10 cellular contexts compared by ENCODE assay signal in the genomic region with DNA sequence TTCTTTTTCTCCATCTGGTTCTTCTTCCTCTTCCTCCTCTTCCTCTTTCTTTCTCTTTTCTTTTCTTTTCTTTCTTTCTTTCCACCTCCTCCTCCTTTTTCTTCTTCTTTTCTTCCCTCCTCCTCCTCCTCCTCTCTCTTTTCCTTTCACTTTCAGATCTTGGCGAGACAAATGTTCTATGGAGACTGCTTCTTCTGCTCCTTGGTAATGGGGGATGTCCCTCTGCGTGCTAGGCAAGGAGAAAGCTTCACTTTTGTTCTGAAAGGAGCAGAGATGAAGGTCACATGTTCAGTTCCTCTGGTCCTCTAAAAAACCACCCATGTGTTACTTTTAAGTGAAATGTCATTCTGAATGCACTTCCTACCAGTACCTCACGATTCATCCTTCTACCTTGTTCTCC. TPM values are rescaled to one million over a fixed set of nuclear protein-coding genes. Genes with fewer than 3 reads are reported as not detected.
A peak's percentile ranks its signal among the peaks of the same experiment; 100 is the strongest.
DNase-seq lines count a peak whose midpoint lies in the region; ATAC-seq lines count a peak whose summit lies in the region.
"Had no signal": no experiment of that assay in that cellular context is flagged by ENCODE, and none has a peak within 500 bp of the region (broad histone marks: within the 10 kb centered on the region; RNA-seq: fewer than 3 reads in every experiment).

No MANE protein-coding gene starts in this region.

- ATAC-seq in HG02623 (IDR thresholded peaks at IDR 0.05; ENCODE audit: unreplicated experiment) (peak; percentile 43), T-helper 17 cell (peak; percentile 24)
- ATAC-seq in stimulated activated effector memory CD8-positive, alpha-beta T cell treated with anti-CD3 and anti-CD28 coated beads, Interleukin-12 subunit alpha, Interleukin-12 subunit beta, amount 100 ng/mL, for 72 hours = peak; percentile 56

- H3K36me3 Mint-ChIP-seq in activated CD4-positive, alpha-beta T cell treated with anti-CD3 and anti-CD28 coated beads, Interleukin-2, amount 10 ng/mL, durations not matched to agents 24 days and 14 days (ENCODE audit: low read depth) = peaks cover 5% of the 10 kb centered on the region
- no peaks in the 10 kb centered on the region for H3K36me3 Mint-ChIP-seq in T-helper 17 cell (ENCODE audit: low read depth)
- peaks cover 12% of the 10 kb centered on the region for H3K36me3 Mint-ChIP-seq in stimulated activated effector memory CD8-positive, alpha-beta T cell treated with anti-CD3 and anti-CD28 coated beads, Interleukin-12 subunit alpha, Interleukin-12 subunit beta, amount 100 ng/mL, for 72 hours

- H3K27ac Mint-ChIP-seq in activated CD4-positive, alpha-beta T cell treated with anti-CD3 and anti-CD28 coated beads, Interleukin-2, amount 10 ng/mL, durations not matched to agents 24 days and 14 days = peak overlapping the region; percentile 94
- peak overlapping the region; percentile 99 for H3K27ac Mint-ChIP-seq in T-helper 17 cell
- peak overlapping the region; percentile 96 for H3K27ac Mint-ChIP-seq in stimulated activated effector memory CD8-positive, alpha-beta T cell treated with anti-CD3 and anti-CD28 coated beads, Interleukin-12 subunit alpha, Interleukin-12 subunit beta, amount 100 ng/mL, for 72 hours

- H3K9me3 ChIP-seq in T-helper 17 cell (ENCODE audit: control insufficient read depth, low read length, poor library complexity, severe bottlenecking) = no peaks in the 10 kb centered on the region
- H3K9me3 ChIP-seq: esophagus muscularis mucosa had no signal

- no peaks in the 10 kb centered on the region for H3K27me3 Mint-ChIP-seq in activated CD4-positive, alpha-beta T cell treated with anti-CD3 and anti-CD28 coated beads, Interleukin-2, amount 10 ng/mL, durations not matched to agents 24 days and 14 days
- H3K27me3 Mint-ChIP-seq in T-helper 17 cell = no peaks in the 10 kb centered on the region

- H3K9me3 Mint-ChIP-seq in activated CD4-positive, alpha-beta T cell treated with anti-CD3 and anti-CD28 coated beads, Interleukin-2, amount 10 ng/mL, durations not matched to agents 24 days and 14 days = no peaks in the 10 kb centered on the region
- H3K9me3 Mint-ChIP-seq in stimulated activated effector memory CD8-positive, alpha-beta T cell treated with anti-CD3 and anti-CD28 coated beads, Interleukin-12 subunit alpha, Interleukin-12 subunit beta, amount 100 ng/mL, for 72 hours = no peaks in the 10 kb centered on the region

- peaks cover 54% of the 10 kb centered on the region for H3K4me1 Mint-ChIP-seq in activated CD4-positive, alpha-beta T cell treated with anti-CD3 and anti-CD28 coated beads, Interleukin-2, amount 10 ng/mL, durations not matched to agents 24 days and 14 days
- H3K4me1 Mint-ChIP-seq in T-helper 17 cell = peaks cover 45% of the 10 kb centered on the region
- H3K4me1 Mint-ChIP-seq in stimulated activated effector memory CD8-positive, alpha-beta T cell treated with anti-CD3 and anti-CD28 coated beads, Interleukin-12 subunit alpha, Interleukin-12 subunit beta, amount 100 ng/mL, for 72 hours = peaks cover 41% of the 10 kb centered on the region

- intact Hi-C loops in activated CD4-positive, alpha-beta T cell treated with anti-CD3 and anti-CD28 coated beads, Interleukin-2, amount 10 ng/mL, durations not matched to agents 24 days and 14 days (cut with micrococcal nuclease) = loop anchor here (1.0 to 10.0 kb wide), 6 partner anchors 216 to 1153 kb away; a partner anchor contains a TSS

- DNase-seq in activated CD4-positive, alpha-beta T cell treated with anti-CD3 and anti-CD28 coated beads, Interleukin-2, amount 10 ng/mL, durations not matched to agents 24 days and 14 days = peak; percentile 72
- no peak for DNase-seq in activated CD4-positive, alpha-beta T cell treated with anti-CD3 and anti-CD28 coated beads, Interleukin-2, amount 50 U/mL, for 4 hours
- no peak for DNase-seq in T-helper 17 cell
- DNase-seq in stimulated activated effector memory CD8-positive, alpha-beta T cell treated with anti-CD3 and anti-CD28 coated beads, Interleukin-12 subunit alpha, Interleukin-12 subunit beta, amount 100 ng/mL, for 72 hours (ENCODE audit: low spot score in 2 of 2) = no peak
- DNase-seq in occipital lobe (lab: John Stamatoyannopoulos, UW) = no peak
- DNase-seq in NCI-H748 treated with DMSO at 0.1 percent for 48 hours (lab: John Stamatoyannopoulos, UW) = no peak
- DNase-seq in DMS153 treated with DMSO at 0.1 percent for 48 hours (lab: John Stamatoyannopoulos, UW; ENCODE audit: unreplicated experiment) = no peak
- DNase-seq: NCI-H2171 had no signal

- peak overlapping the region; percentile 84 for H3K4me3 Mint-ChIP-seq in activated CD4-positive, alpha-beta T cell treated with anti-CD3 and anti-CD28 coated beads, Interleukin-2, amount 10 ng/mL, durations not matched to agents 24 days and 14 days
- peak overlapping the region; percentile 90 for H3K4me3 Mint-ChIP-seq in T-helper 17 cell
- H3K4me3 Mint-ChIP-seq in stimulated activated effector memory CD8-positive, alpha-beta T cell treated with anti-CD3 and anti-CD28 coated beads, Interleukin-12 subunit alpha, Interleukin-12 subunit beta, amount 100 ng/mL, for 72 hours = peak overlapping the region; percentile 74

RNA-seq across cellular contexts. Expression of a gene that starts 33.2 kb away (rescaled TPM):
- 29.8 and 29.9 TPM in 2 replicates for total RNA-seq in activated CD4-positive, alpha-beta T cell treated with anti-CD3 and anti-CD28 coated beads, Interleukin-2, amount 10 ng/mL, durations not matched to agents 24 days and 14 days
- 10 to 100 TPM; 29.8 to 39.8 TPM for total RNA-seq in T-helper 17 cell
- total RNA-seq in occipital lobe = 6.7 TPM
